In the genomic region with DNA sequence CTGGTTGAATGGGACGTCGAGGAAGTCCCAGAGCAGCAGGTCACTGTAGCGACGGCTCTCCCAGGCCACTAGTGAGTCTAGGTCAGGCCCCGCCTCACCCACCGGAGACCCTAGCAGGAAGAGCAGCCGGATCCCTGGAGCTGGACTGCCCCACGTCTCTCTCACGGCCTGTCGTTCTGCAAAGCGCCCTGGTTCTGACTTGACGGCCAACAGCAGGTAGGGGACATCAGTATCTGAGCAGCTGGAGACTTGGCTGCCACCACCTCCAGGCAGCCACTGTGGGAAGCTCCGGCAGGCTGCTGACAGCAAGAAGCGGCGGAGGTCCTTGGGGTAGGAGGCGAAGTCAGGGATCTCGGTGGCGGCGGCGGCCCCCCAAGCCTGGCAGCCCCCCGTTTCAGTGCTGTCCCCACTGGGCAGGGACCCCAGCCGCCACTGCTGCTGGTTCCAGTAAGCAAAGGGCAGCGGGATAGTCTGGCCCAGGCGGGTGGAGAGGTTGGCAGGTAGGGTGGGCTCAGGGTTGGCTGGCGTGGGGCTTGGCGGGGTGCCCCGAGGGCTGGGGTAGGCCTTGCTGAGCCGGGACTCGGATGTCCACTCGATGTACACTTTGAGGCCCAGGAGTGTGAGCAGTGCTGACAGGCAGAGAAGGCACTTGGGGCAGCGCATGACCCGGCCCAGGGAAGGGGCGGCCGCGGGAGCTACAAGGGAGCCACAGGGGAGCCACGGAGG, we compare ENCODE assay signal across 10 cellular contexts. TPM values are rescaled to one million over a fixed set of nuclear protein-coding genes. Genes with fewer than 3 reads are reported as not detected.
DNase-seq lines count a peak whose midpoint lies in the region; ATAC-seq and TF ChIP-seq lines count a peak whose summit lies in the region.
"Had no signal": no experiment of that assay in that cellular context is flagged by ENCODE, and none has a peak within 500 bp of the region (broad histone marks: within the 10 kb centered on the region; RNA-seq: fewer than 3 reads in every experiment).

No MANE protein-coding gene starts in this region.

- no peak for TF ChIP-seq EP300 in gastroesophageal sphincter (IDR thresholded peaks at IDR 0.05)

- 0% methylated on average over 1 of the region's 36 CpGs; no CpG with 5 or more reads in 1 of the 2 donors for WGBS in gastroesophageal sphincter (ENCODE audit: low coverage in 1 of 2), 2 donors

- no peaks in the 10 kb centered on the region for H3K9me3 Mint-ChIP-seq in WTC11

- H3K36me3 ChIP-seq in BJ (ENCODE audit: control insufficient read depth, insufficient read depth, low read length) = peaks cover 21% of the 10 kb centered on the region
- H3K36me3 ChIP-seq in gastroesophageal sphincter = peaks cover 0 to 65% of the 10 kb centered on the region in 2 donors

- H3K4me1 Mint-ChIP-seq in WTC11 = peaks cover 21% of the 10 kb centered on the region

- peaks cover 0 to 40% (median 20%) of the 10 kb centered on the region in 3 donors for H3K4me1 ChIP-seq in gastroesophageal sphincter

- H3K27ac ChIP-seq in gastroesophageal sphincter = peak overlapping the region in 3 of 4 donors; percentile 85 to 88 (median 85)

- peak overlapping the region; percentile 52 for H3K4me3 ChIP-seq in BJ (ENCODE audit: low read depth, low read length)
- peak overlapping the region; percentile 37 to 57 for H3K4me3 ChIP-seq in gastroesophageal sphincter

- H3K27me3 Mint-ChIP-seq in WTC11 (ENCODE audit: low read depth) = no peaks in the 10 kb centered on the region

- CTCF ChIA-PET in BJ (lab: Yijun Ruan, JAX) = interaction anchor here (0.6 to 2.4 kb wide), 6 partner anchors 8 to 168 kb away, joined by 3 to 10 read pairs (median 6); partner anchors contain the start of gene DMAC2
- CTCF ChIA-PET in WTC11 (lab: Charles Lee) = interaction anchor here (0.7 to 3.9 kb wide), 12 partner anchors 13 to 571 kb away, joined by 3 to 40 read pairs (median 7); partner anchors contain the start of genes B9D2 and DMAC2

- 0 out of 2 replicates have a peak overlapping the region, but pooled peaks have one; percentile 84 for H3K4me3 Mint-ChIP-seq in WTC11

- no peak for TF ChIP-seq POLR2A in gastroesophageal sphincter (IDR thresholded peaks at IDR 0.05)

- TF ChIP-seq CTCF in BJ (IDR thresholded peaks at IDR 0.05; ENCODE audit: insufficient read depth, low read depth, low read length) = no peak
- no peak for TF ChIP-seq CTCF in WTC11 (IDR thresholded peaks at IDR 0.05)
- TF ChIP-seq CTCF in gastroesophageal sphincter (IDR thresholded peaks at IDR 0.05) = no peak
- no peak for TF ChIP-seq CTCF in omental fat pad (IDR thresholded peaks at IDR 0.05)

- ATAC-seq in WTC11 (no peak), gastroesophageal sphincter (no peak), omental fat pad (ENCODE audit: low FRiP score) (peak; percentile 8), GM18511 (IDR thresholded peaks at IDR 0.05; ENCODE audit: unreplicated experiment) (no peak), HG02970 (IDR thresholded peaks at IDR 0.05; ENCODE audit: low FRiP score, unreplicated experiment) (no peak)

- no peaks in the 10 kb centered on the region for H3K27me3 ChIP-seq in BJ (ENCODE audit: control insufficient read depth, insufficient read depth, low read length)
- no peaks in the 10 kb centered on the region for H3K27me3 ChIP-seq in gastroesophageal sphincter

- peaks cover 3% of the 10 kb centered on the region for H3K36me3 Mint-ChIP-seq in WTC11

- H3K9me3 ChIP-seq in gastroesophageal sphincter = no peaks in the 10 kb centered on the region

- POLR2A ChIA-PET in BJ (lab: Charles Lee) = no interaction called here
- POLR2A ChIA-PET in WTC11 (lab: Charles Lee) = interaction anchor here (0.6 to 4.2 kb wide), 4 partner anchors 13 to 50 kb away, joined by 5 to 31 read pairs (median 8); partner anchors contain the start of genes DMAC2 and TMEM91

- DNase-seq in BJ (ENCODE audit: low read depth) (no peak), WTC11 (ENCODE audit: low spot score) (no peak), omental fat pad (ENCODE audit: low spot score) (no peak), NCI-H774 (lab: John Stamatoyannopoulos, UW) (no peak)
- DNase-seq in effector CD8-positive, alpha-beta T cell (lab: John Stamatoyannopoulos, UW) = no peak
- DNase-seq: NCI-H345, T-helper 9 cell had no signal

- no peak overlapping the region for H3K27ac Mint-ChIP-seq in WTC11

TF ChIP-seq in WTC11, 78 proteins besides CTCF, POLR2A, EP300 and RAD21:
- TF ChIP-seq, protein P1, sequence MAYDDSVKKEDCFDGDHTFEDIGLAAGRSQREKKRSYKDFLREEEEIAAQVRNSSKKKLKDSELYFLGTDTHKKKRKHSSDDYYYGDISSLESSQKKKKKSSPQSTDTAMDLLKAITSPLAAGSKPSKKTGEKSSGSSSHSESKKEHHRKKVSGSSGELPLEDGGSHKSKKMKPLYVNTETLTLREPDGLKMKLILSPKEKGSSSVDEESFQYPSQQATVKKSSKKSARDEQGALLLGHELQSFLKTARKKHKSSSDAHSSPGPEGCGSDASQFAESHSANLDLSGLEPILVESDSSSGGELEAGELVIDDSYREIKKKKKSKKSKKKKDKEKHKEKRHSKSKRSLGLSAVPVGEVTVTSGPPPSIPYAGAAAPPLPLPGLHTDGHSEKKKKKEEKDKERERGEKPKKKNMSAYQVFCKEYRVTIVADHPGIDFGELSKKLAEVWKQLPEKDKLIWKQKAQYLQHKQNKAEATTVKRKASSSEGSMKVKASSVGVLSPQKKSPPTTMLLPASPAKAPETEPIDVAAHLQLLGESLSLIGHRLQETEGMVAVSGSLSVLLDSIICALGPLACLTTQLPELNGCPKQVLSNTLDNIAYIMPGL (CRISPR knock-in tag; IDR thresholded peaks at IDR 0.05) = no peak
- TF ChIP-seq HMGA2 (CRISPR knock-in tag; IDR thresholded peaks at IDR 0.05) (no peak), JAZF1 (CRISPR knock-in tag; IDR thresholded peaks at IDR 0.05) (no peak), FOXP1 (CRISPR knock-in tag; IDR thresholded peaks at IDR 0.05; ENCODE audit: borderline replicate concordance) (0 out of 2 replicates have a peak, but pooled peaks have one; percentile 11), ETV6 (CRISPR knock-in tag; IDR thresholded peaks at IDR 0.05) (no peak)

RNA-seq across cellular contexts. Expression of gene B3GNT8, which starts 0.9 kb away (rescaled TPM):
- polyA plus RNA-seq in BJ (2011; rRNA removed) = 0.36 and 0.40 TPM in 2 replicates
- polyA minus RNA-seq in BJ (2011; rRNA and poly(A)+ RNA removed) = 0.85 and 2.5 TPM in 2 replicates
- 0.96 to 2.3 TPM (median 1.2 TPM) in 3 replicates for total RNA-seq in WTC11 (2021)
- 1 to 10 TPM; 1.9 to 6.1 (median 2.7) TPM for total RNA-seq in gastroesophageal sphincter
- 1 to 10 TPM; 1.0 to 7.2 (median 4.7) TPM for total RNA-seq in omental fat pad

RNA-seq across cellular contexts. Expression of gene DMAC2, which starts 13.4 kb away (rescaled TPM):
- polyA plus RNA-seq in BJ (2011; rRNA removed) = 54.0 and 82.4 TPM in 2 replicates
- polyA minus RNA-seq in BJ (2011; rRNA and poly(A)+ RNA removed) = 27.2 and 38.6 TPM in 2 replicates
- total RNA-seq in WTC11 (2021) (77.6 to 85.6 TPM (median 82.6 TPM) in 3 replicates), gastroesophageal sphincter (10 to 100 TPM; 37.6 to 67.0 (median 51.4) TPM), omental fat pad (10 to 100 TPM; 29.2 to 36.7 (median 35.1) TPM)

RNA-seq across cellular contexts. Expression of gene ERICH4, which starts 16.7 kb away (rescaled TPM):
- polyA plus RNA-seq in BJ (2011; rRNA removed) = not detected in 2 replicates
- polyA minus RNA-seq in BJ (2011; rRNA and poly(A)+ RNA removed) = not detected in 2 replicates
- total RNA-seq in WTC11 (2021) (0.24 TPM in 1 of 3 replicates, not detected in the others), gastroesophageal sphincter (not detected), omental fat pad (not detected)

RNA-seq across cellular contexts. Expression of gene BCKDHA, which starts 28.7 kb away (rescaled TPM):
- 15.1 and 24.2 TPM in 2 replicates for polyA plus RNA-seq in BJ (2011; rRNA removed)
- 9.4 and 10.4 TPM in 2 replicates for polyA minus RNA-seq in BJ (2011; rRNA and poly(A)+ RNA removed)
- total RNA-seq in WTC11 (2021) (18.8 to 34.8 TPM (median 32.6 TPM) in 3 replicates), gastroesophageal sphincter (10 to 100 TPM; 35.0 to 47.9 (median 38.3) TPM), omental fat pad (10 to 100 TPM; 30.3 to 47.0 (median 39.1) TPM)

RNA-seq across cellular contexts. Expression of gene EXOSC5, which starts 29.1 kb away (rescaled TPM):
- polyA plus RNA-seq in BJ (2011; rRNA removed) = 16.5 and 24.7 TPM in 2 replicates
- 4.5 and 5.9 TPM in 2 replicates for polyA minus RNA-seq in BJ (2011; rRNA and poly(A)+ RNA removed)
- 56.4 to 60.3 TPM (median 56.6 TPM) in 3 replicates for total RNA-seq in WTC11 (2021)
- total RNA-seq in gastroesophageal sphincter = 10 to 100 TPM; 11.4 to 16.0 (median 14.2) TPM
- total RNA-seq in omental fat pad = 10 to 100 TPM; 13.2 to 17.3 (median 15.7) TPM
